In the genomic region with DNA sequence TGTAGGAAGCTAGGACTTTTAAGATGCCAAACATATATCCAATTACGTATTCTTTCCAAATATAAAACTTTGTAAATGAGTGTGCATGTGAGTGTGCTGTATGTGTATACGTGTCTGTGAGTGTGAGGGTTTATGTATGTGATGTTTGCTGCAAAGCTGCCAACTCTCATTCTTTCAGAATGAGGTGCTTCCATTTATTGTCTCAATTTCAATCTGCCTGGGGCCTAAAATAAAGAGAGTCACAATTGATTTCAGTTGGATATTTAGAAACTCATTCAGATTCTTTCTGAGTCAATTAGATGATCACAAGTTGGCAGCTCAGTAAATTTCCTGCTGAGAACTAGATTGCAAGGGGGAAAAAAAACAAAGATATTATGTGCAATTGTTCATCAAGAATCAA, we compare ENCODE assay signal across 26 cellular contexts.
DNase-seq lines count a peak whose midpoint lies in the region; ATAC-seq lines count a peak whose summit lies in the region.
"Had no signal": no experiment of that assay in that cellular context is flagged by ENCODE, and none has a peak within 500 bp of the region (broad histone marks: within the 10 kb centered on the region; RNA-seq: fewer than 3 reads in every experiment).

No MANE protein-coding gene starts in this region.

- no peaks in the 10 kb centered on the region for H3K27me3 ChIP-seq in MG63
- H3K27me3 ChIP-seq: BLaER1 treated with 17β-estradiol and CSF1 and Interleukin-3, amounts not matched to agents 10 nM and 100 nM; neutrophil; right lobe of liver; spleen; testis had no signal

- DNase-seq in MG63 (peak; percentile 33), NCI-H146 treated with DMSO at 0.1 percent for 48 hours (lab: John Stamatoyannopoulos, UW; ENCODE audit: unreplicated experiment) (peak; percentile 83), NCI-H69 (lab: John Stamatoyannopoulos, UW) (peak; percentile 91), epithelial cell of prostate (ENCODE audit: low read depth, low spot score) (no peak), DMS153 (lab: John Stamatoyannopoulos, UW) (no peak), retina (no peak)
- no peak for DNase-seq in activated effector memory CD4-positive, alpha-beta T cell treated with anti-CD3 and anti-CD28 coated beads, Interleukin-2, amount 50 U/mL, for 16 hours
- DNase-seq: activated CD4-positive, alpha-beta T cell treated with anti-CD3 and anti-CD28 coated beads, Interleukin-2, amount 50 U/mL, for 4 hours; activated naive CD4-positive, alpha-beta T cell; activated T-cell treated with anti-CD3 and anti-CD28 coated beads, Interleukin-2, amount 50 U/mL, for 72 hours; Caco-2; central memory CD4-positive, alpha-beta T cell; DND-41; GF-D8; kidney glomerular epithelial cell; OCI-M1; right lobe of liver; spleen; stimulated activated CD4-positive, alpha-beta T cell treated with anti-CD3 and anti-CD28 coated beads, Interleukin-2, amount 100 ng/mL, for 24 hours; stimulated activated CD8-positive, alpha-beta memory T cell treated with anti-CD3 and anti-CD28 coated beads, Interleukin-4, amount 100 ng/mL, for 48 hours; testis had no signal

- peak overlapping the region; percentile 2 for H3K27ac ChIP-seq in epithelial cell of prostate
- H3K27ac ChIP-seq: BLaER1 treated with 17β-estradiol and CSF1 and Interleukin-3, amounts not matched to agents 10 nM and 100 nM; neutrophil; right lobe of liver; spleen; testis had no signal

- H3K36me3 ChIP-seq in MG63: no peaks in the 10 kb centered on the region
- H3K36me3 ChIP-seq: BLaER1 treated with 17β-estradiol and CSF1 and Interleukin-3, amounts not matched to agents 10 nM and 100 nM; neutrophil; right lobe of liver; spleen had no signal

- ATAC-seq in HG03460 (IDR thresholded peaks at IDR 0.05; ENCODE audit: unreplicated experiment): no peak
- ATAC-seq: activated CD4-positive, CD25-positive, alpha-beta regulatory T cell treated with anti-CD3 and anti-CD28 coated beads, Interleukin-2, amount 50 U/mL, for 24 hours; GM23338; right lobe of liver had no signal

- no peak overlapping the region for H3K4me3 ChIP-seq in MG63
- H3K4me3 ChIP-seq: BLaER1 treated with 17β-estradiol and CSF1 and Interleukin-3, amounts not matched to agents 10 nM and 100 nM; GM23338; right lobe of liver; spleen; testis had no signal

- H3K9me3 ChIP-seq in MG63: no peaks in the 10 kb centered on the region
- H3K9me3 ChIP-seq: Caco-2, neutrophil, right lobe of liver, testis had no signal

Comparison
In these comparisons a context has a peak if more than half of its experiments do, and no peak if none do; other contexts are left out.
1. DNase-seq: peak in MG63 (single experiment), NCI-H146 treated with DMSO at 0.1 percent for 48 hours (single experiment) and NCI-H69 (single experiment); none in epithelial cell of prostate (single experiment), DMS153 (single experiment), retina (single experiment) and activated effector memory CD4-positive, alpha-beta T cell treated with anti-CD3 and anti-CD28 coated beads, Interleukin-2, amount 50 U/mL, for 16 hours (single experiment).